In the genomic region with DNA sequence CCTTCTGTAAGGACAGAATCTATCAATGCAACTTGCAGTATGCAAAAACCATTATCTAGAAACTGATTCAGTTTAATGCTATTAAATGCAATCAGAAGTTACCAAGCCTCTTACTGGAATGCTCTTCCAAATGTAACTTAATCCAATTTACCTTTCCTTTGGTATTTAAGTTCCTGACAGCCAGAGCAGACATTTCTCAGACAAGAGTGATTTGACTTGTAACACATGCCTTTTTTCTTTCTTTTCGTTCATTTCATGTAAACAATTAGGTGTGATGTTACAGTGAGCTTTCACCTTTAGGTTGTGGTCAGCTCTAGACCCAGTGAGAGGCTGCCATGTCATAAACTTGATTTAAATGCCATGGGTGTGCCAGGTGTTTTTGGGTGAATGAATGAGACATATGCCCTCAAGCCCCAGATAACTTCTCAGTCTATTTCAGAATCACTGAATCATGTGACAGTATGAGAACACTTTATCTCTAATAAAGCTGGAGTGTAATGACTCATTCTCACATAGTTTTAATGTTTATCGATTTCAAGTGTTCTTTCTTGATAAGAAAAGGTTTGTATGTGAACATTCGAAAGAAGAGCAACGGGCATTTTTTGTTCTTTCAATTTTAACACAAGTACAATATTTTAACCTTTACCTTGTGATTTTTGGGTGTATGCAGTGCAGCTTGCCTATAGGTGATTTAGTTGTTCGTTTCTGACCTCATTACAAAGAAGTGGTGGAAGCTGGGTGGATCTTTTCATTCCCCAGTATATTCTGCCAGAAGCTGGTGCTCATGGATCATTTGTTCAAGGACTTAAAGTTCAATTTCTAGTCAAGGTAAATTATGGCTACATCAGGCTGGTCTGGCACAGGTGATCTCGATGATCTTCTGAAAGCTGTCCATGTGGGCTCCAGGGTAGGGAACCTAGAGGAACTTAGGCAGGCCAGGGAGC, we compare ENCODE assay signal across 13 cellular contexts.
A peak's percentile ranks its signal among the peaks of the same experiment; 100 is the strongest.
DNase-seq lines count a peak whose midpoint lies in the region; ATAC-seq and TF ChIP-seq lines count a peak whose summit lies in the region.
"Had no signal": no experiment of that assay in that cellular context is flagged by ENCODE, and none has a peak within 500 bp of the region (broad histone marks: within the 10 kb centered on the region; RNA-seq: fewer than 3 reads in every experiment).

No MANE protein-coding gene starts in this region.

- H3K36me3 ChIP-seq in MM.1S (replicated peaks; ENCODE audit: insufficient read depth, low read length) (no peaks in the 10 kb centered on the region), lung (ENCODE audit: control insufficient read depth in 2 of 2, insufficient read depth in 2 of 2, low read length in 2 of 2) (no peaks in the 10 kb centered on the region)
- H3K36me3 ChIP-seq: BLaER1 treated with 17β-estradiol and CSF1 and Interleukin-3, amounts not matched to agents 10 nM and 100 nM; cardiac muscle cell had no signal

- H3K4me1 ChIP-seq in MM.1S (ENCODE audit: low read length) (peaks cover 3% of the 10 kb centered on the region; the same call in 1 of the 2 replicates), lung (ENCODE audit: control insufficient read depth in 2 of 2, insufficient read depth in 2 of 2, low read length in 2 of 2) (peaks cover 4 to 6% of the 10 kb centered on the region in 2 donors)
- H3K4me1 ChIP-seq: BLaER1 treated with 17β-estradiol and CSF1 and Interleukin-3, amounts not matched to agents 10 nM and 100 nM had no signal

- TF ChIP-seq CTCF in MM.1S (IDR thresholded peaks at IDR 0.05; ENCODE audit: low read length) (no peak), lung (IDR thresholded peaks at IDR 0.05; ENCODE audit: control extremely low read depth, extremely low read depth) (no peak)

- H3K9me3 ChIP-seq in MM.1S (replicated peaks; ENCODE audit: insufficient read depth, low read length) = no peaks in the 10 kb centered on the region
- peaks cover 0 to 3% of the 10 kb centered on the region in 2 donors for H3K9me3 ChIP-seq in lung (ENCODE audit: control insufficient read depth in 2 of 2, insufficient read depth in 1 of 2, low read length in 1 of 2)
- H3K9me3 ChIP-seq: BLaER1 treated with 17β-estradiol and CSF1 and Interleukin-3, amounts not matched to agents 10 nM and 100 nM had no signal

- ATAC-seq in lung (ENCODE audit: insufficient read depth, low FRiP score) (peak; percentile 71), HG02678 (IDR thresholded peaks at IDR 0.05; ENCODE audit: unreplicated experiment) (no peak), HG03460 (IDR thresholded peaks at IDR 0.05; ENCODE audit: unreplicated experiment) (no peak)
- ATAC-seq: activated CD4-positive, alpha-beta T cell treated with anti-CD3 and anti-CD28 coated beads for 36 hours had no signal

- no peak overlapping the region for H3K9ac ChIP-seq in MM.1S (ENCODE audit: low read length)
- H3K9ac ChIP-seq: BLaER1 treated with 17β-estradiol and CSF1 and Interleukin-3, amounts not matched to agents 10 nM and 100 nM had no signal

- H3K4me3 ChIP-seq in MM.1S (ENCODE audit: low read length) = no peak overlapping the region
- no peak overlapping the region for H3K4me3 ChIP-seq in lung
- H3K4me3 ChIP-seq: BLaER1 treated with 17β-estradiol and CSF1 and Interleukin-3, amounts not matched to agents 10 nM and 100 nM; cardiac muscle cell; SK-N-MC had no signal

- H3K4me2 ChIP-seq in MM.1S (ENCODE audit: low read depth, low read length) = peak overlapping the region; percentile 46
- H3K4me2 ChIP-seq: BLaER1 treated with 17β-estradiol and CSF1 and Interleukin-3, amounts not matched to agents 10 nM and 100 nM had no signal

- 41 to 57% methylated on average over 6 of the region's 6 CpGs for WGBS in lung, 2 donors

- H3K9me2 ChIP-seq in MM.1S (replicated peaks; ENCODE audit: insufficient read depth, low read length) = no peaks in the 10 kb centered on the region

- H3K27me3 ChIP-seq in MM.1S (replicated peaks; ENCODE audit: insufficient read depth, low read length) (no peaks in the 10 kb centered on the region), lung (ENCODE audit: control insufficient read depth, insufficient read depth) (no peaks in the 10 kb centered on the region)
- H3K27me3 ChIP-seq: cardiac muscle cell had no signal

- no peaks in the 10 kb centered on the region for H3K79me2 ChIP-seq in MM.1S (ENCODE audit: low read length)

- no peak overlapping the region for H2AFZ ChIP-seq in MM.1S (ENCODE audit: low read length)

- no peaks in the 10 kb centered on the region for H4K20me1 ChIP-seq in MM.1S (ENCODE audit: insufficient read depth, low read length)
- H4K20me1 ChIP-seq: BLaER1 treated with 17β-estradiol and CSF1 and Interleukin-3, amounts not matched to agents 10 nM and 100 nM had no signal

- peak; percentile 21 for DNase-seq in Caki2 (ENCODE audit: low read depth)
- peak; percentile 65 for DNase-seq in MM.1S
- DNase-seq in dermis blood vessel endothelial cell = peak; percentile 30
- DNase-seq in lung (ENCODE audit: low spot score) = no peak
- no peak for DNase-seq in stimulated activated CD4-positive, alpha-beta T cell treated with anti-CD3 and anti-CD28 coated beads, Interleukin-2, amount 100 ng/mL, for 48 hours
- no peak for DNase-seq in midbrain (lab: John Stamatoyannopoulos, UW)
- DNase-seq: activated CD4-positive, alpha-beta T cell treated with anti-CD3 and anti-CD28 coated beads for 36 hours; NCI-H748 treated with DMSO at 0.1 percent for 48 hours had no signal

- H3K27ac ChIP-seq in MM.1S (ENCODE audit: low read length) (peak overlapping the region; percentile 12; the same call in 1 of the 2 replicates), lung (ENCODE audit: low read depth in 1 of 2, low read length in 1 of 2) (peak overlapping the region in 1 of 2 donors; percentile 60)
- H3K27ac ChIP-seq: BLaER1 treated with 17β-estradiol and CSF1 and Interleukin-3, amounts not matched to agents 10 nM and 100 nM; cardiac muscle cell; SK-N-MC had no signal

- no peaks in the 10 kb centered on the region for H3F3A ChIP-seq in MM.1S (ENCODE audit: insufficient read depth, low read length)

- in situ Hi-C loops in Caki2 (cut with HindIII; ENCODE audit: low pct_unique_long_range_greater_than_20kb, low sequenced_read_pairs) = no loop called here

Comparison
In these comparisons a context has a peak if more than half of its experiments do, and no peak if none do; other contexts are left out.
1. DNase-seq: peak in Caki2 (single experiment), MM.1S (single experiment) and dermis blood vessel endothelial cell (single experiment); none in lung (single experiment), stimulated activated CD4-positive, alpha-beta T cell treated with anti-CD3 and anti-CD28 coated beads, Interleukin-2, amount 100 ng/mL, for 48 hours (0 of 2) and midbrain (single experiment).